In genomic region chr15:70271422-70272088, GRCh38 we compare ENCODE assay signal across 8 cellular contexts.
A peak's percentile ranks its signal among the peaks of the same experiment; 100 is the strongest.
DNase-seq lines count a peak whose midpoint lies in the region; ATAC-seq and TF ChIP-seq lines count a peak whose summit lies in the region.

No MANE protein-coding gene starts in this region.

- ATAC-seq in aorta (ENCODE audit: low FRiP score) (peak; percentile 82), HG02798 (IDR thresholded peaks at IDR 0.05; ENCODE audit: poor library complexity, unreplicated experiment) (no peak)

- H3K27ac ChIP-seq in WERI-Rb-1 (no peak overlapping the region), aorta (ENCODE audit: low read depth in 1 of 2, low read length in 2 of 2) (peak overlapping the region in 1 of 2 donors; percentile 1)

- H3K9me3 ChIP-seq in WERI-Rb-1 (ENCODE audit: severe bottlenecking) (no peaks in the 10 kb centered on the region), aorta (ENCODE audit: control insufficient read depth, low read length) (no peaks in the 10 kb centered on the region)

- DNase-seq in AG08395 (ENCODE audit: low spot score) (peak; percentile 96), HS-27A (ENCODE audit: low read depth) (peak; percentile 66), WERI-Rb-1 (peak; percentile 31), islet precursor cell (peak; percentile 95), aorta (peak; percentile 5 to 64), NCI-H1092 treated with DMSO at 0.1 percent for 48 hours (lab: John Stamatoyannopoulos, UW) (no peak), NCI-H510A (lab: John Stamatoyannopoulos, UW) (no peak)

- intact Hi-C loops in aorta (cut with DNase I), result no loop called here

- TF ChIP-seq CTCF in WERI-Rb-1 (IDR thresholded peaks at IDR 0.05; ENCODE audit: low read depth, low read length), result no peak

- WGBS in aorta, 2 donors, result 11 to 20% methylated on average over 3 of the region's 3 CpGs

- H3K36me3 ChIP-seq in WERI-Rb-1, result no peaks in the 10 kb centered on the region
- no peaks in the 10 kb centered on the region for H3K36me3 ChIP-seq in aorta (ENCODE audit: control insufficient read depth in 1 of 2, insufficient read depth in 2 of 2, low read length in 1 of 2)

- H3K27me3 ChIP-seq in WERI-Rb-1 (ENCODE audit: insufficient read depth, low read depth, severe bottlenecking) (no peaks in the 10 kb centered on the region), aorta (ENCODE audit: control insufficient read depth in 1 of 2, insufficient read depth in 2 of 2, low read length in 1 of 2) (no peaks in the 10 kb centered on the region)

- no peaks in the 10 kb centered on the region for H3K4me1 ChIP-seq in aorta (ENCODE audit: control insufficient read depth in 1 of 2, insufficient read depth in 2 of 2, low read length in 2 of 2)

- no peak overlapping the region for H3K4me3 ChIP-seq in WERI-Rb-1 (ENCODE audit: low read depth, low read length)
- no peak overlapping the region for H3K4me3 ChIP-seq in aorta (ENCODE audit: low read length in 2 of 2)

Comparison
In these comparisons a context has a peak if more than half of its experiments do, and no peak if none do; other contexts are left out.
1. DNase-seq: peak in AG08395 (single experiment), HS-27A (single experiment), WERI-Rb-1 (single experiment), islet precursor cell (single experiment) and aorta (2 of 2); none in NCI-H1092 treated with DMSO at 0.1 percent for 48 hours (single experiment) and NCI-H510A (single experiment).